ENCODE assay signal across 9 cellular contexts in genomic region chr1:82485591-82486369, GRCh38.
A peak's percentile ranks its signal among the peaks of the same experiment; 100 is the strongest.
DNase-seq lines count a peak whose midpoint lies in the region; ATAC-seq, FAIRE-seq and TF ChIP-seq lines count a peak whose summit lies in the region.
"Had no signal": no experiment of that assay in that cellular context is flagged by ENCODE, and none has a peak within 500 bp of the region (broad histone marks: within the 10 kb centered on the region; RNA-seq: fewer than 3 reads in every experiment).

No MANE protein-coding gene starts in this region.

- H3K36me3 ChIP-seq in colonic mucosa (no peaks in the 10 kb centered on the region), left lung (no peaks in the 10 kb centered on the region)

- FAIRE-seq in urothelium cell line (lab: Jason Lieb, UNC): no peak

- H3K27ac ChIP-seq in colonic mucosa (no peak overlapping the region), left lung (no peak overlapping the region)

- H3K27me3 ChIP-seq in colonic mucosa (no peaks in the 10 kb centered on the region), left lung (no peaks in the 10 kb centered on the region)

- no peak overlapping the region for H3K9ac ChIP-seq in colonic mucosa (ENCODE audit: low read depth in 2 of 2, low read length in 2 of 2)

- peak; percentile 79 for ATAC-seq in Right ventricle myocardium inferior
- peak; percentile 40 for ATAC-seq in left lung
- no peak for ATAC-seq in GM18867 (IDR thresholded peaks at IDR 0.05; ENCODE audit: unreplicated experiment)

- H3K4me3 ChIP-seq in colonic mucosa (no peak overlapping the region), left lung (no peak overlapping the region)

- no peaks in the 10 kb centered on the region for H3K4me1 ChIP-seq in colonic mucosa
- no peaks in the 10 kb centered on the region for H3K4me1 ChIP-seq in left lung

- intact Hi-C loops in Right ventricle myocardium inferior (cut with DNase I): no loop called here
- intact Hi-C loops in cardiac septum (cut with DNase I): no loop called here
- intact Hi-C loops in colonic mucosa (cut with DNase I): no loop called here
- intact Hi-C loops in left lung (cut with DNase I): no loop called here

- H3K9me3 ChIP-seq in colonic mucosa: no peaks in the 10 kb centered on the region
- H3K9me3 ChIP-seq in left lung: no peaks in the 10 kb centered on the region

- TF ChIP-seq CTCF in colonic mucosa (IDR thresholded peaks at IDR 0.05): no peak
- TF ChIP-seq CTCF in left lung (IDR thresholded peaks at IDR 0.05): no peak

- DNase-seq in Right ventricle myocardium inferior (ENCODE audit: missing footprints) (peak; percentile 54), cardiac septum (ENCODE audit: low spot score) (no peak), colonic mucosa (peak; percentile 24), left lung (peak in 1 of 2 donors; percentile 33), urothelium cell line (ENCODE audit: low spot score) (peak; percentile 23), DMS114 treated with DMSO at 0.1 percent for 48 hours (lab: John Stamatoyannopoulos, UW; ENCODE audit: unreplicated experiment) (no peak)
- DNase-seq in activated T-cell treated with anti-CD3 and anti-CD28 coated beads, Interleukin-2, amount 50 U/mL, for 1 hour: no peak
- DNase-seq: NCI-H1436 treated with DMSO at 0.1 percent for 48 hours had no signal

Comparison
In these comparisons a context has a peak if more than half of its experiments do, and no peak if none do; other contexts are left out.
1. DNase-seq: peak in Right ventricle myocardium inferior (single experiment), colonic mucosa (single experiment) and urothelium cell line (single experiment); none in cardiac septum (single experiment), activated T-cell treated with anti-CD3 and anti-CD28 coated beads, Interleukin-2, amount 50 U/mL, for 1 hour (single experiment) and DMS114 treated with DMSO at 0.1 percent for 48 hours (single experiment).